In the genomic region with DNA sequence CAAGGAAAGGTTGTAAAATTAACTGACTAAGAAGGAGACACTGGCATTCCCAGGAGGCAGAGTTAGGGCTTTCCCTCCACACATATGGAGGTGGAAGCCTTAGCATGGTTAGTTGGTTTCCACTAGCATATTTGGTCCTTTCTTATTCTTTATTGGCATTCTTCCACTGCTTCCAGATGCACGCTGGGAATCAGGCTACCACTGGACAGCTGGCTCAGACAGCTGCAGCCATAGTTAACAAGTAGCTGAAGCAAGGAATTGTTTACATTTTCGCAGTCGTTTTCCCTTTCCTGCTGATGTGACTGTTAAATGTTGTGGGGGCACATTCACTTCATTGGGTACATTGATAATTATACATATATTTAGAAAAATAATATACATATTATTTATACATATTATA, we compare ENCODE assay signal across 13 cellular contexts.
"Had no signal": no experiment of that assay in that cellular context is flagged by ENCODE, and none has a peak within 500 bp of the region (broad histone marks: within the 10 kb centered on the region; RNA-seq: fewer than 3 reads in every experiment).

No MANE protein-coding gene starts in this region.

- ATAC-seq: activated naive CD4-positive, alpha-beta T cell treated with anti-CD3 and anti-CD28 coated beads, Interleukin-2, amount 50 U/mL, for 72 hours; heart left ventricle; left colon; naive thymus-derived CD8-positive, alpha-beta T cell; stimulated activated effector memory CD8-positive, alpha-beta T cell treated with anti-CD3 and anti-CD28 coated beads, Interleukin-12 subunit alpha, Interleukin-12 subunit beta, amount 100 ng/mL, for 72 hours had no signal

- DNase-seq: activated B cell treated with CpG ODN at 0.5 μM for 24 hours; activated CD4-positive, alpha-beta T cell treated with anti-CD3 and anti-CD28 coated beads, Interleukin-2, amount 10 ng/mL, durations not matched to agents 24 days and 14 days; activated T-cell treated with anti-CD3 and anti-CD28 coated beads for 4 hours; amniotic stem cell; dorsolateral prefrontal cortex; foreskin melanocyte; heart left ventricle; left colon; naive thymus-derived CD8-positive, alpha-beta T cell; posterior cingulate gyrus; tibial artery had no signal
